Comparison of ENCODE assay signal across 8 cellular contexts in genomic region chr1:160539896-160540858, GRCh38.
DNase-seq lines count a peak whose midpoint lies in the region; ATAC-seq and TF ChIP-seq lines count a peak whose summit lies in the region.

No MANE protein-coding gene starts in this region.

- no peaks in the 10 kb centered on the region for H4K20me1 ChIP-seq in Loucy (ENCODE audit: insufficient read depth, low read length, poor library complexity, severe bottlenecking)

- no peaks in the 10 kb centered on the region for H3K9me2 ChIP-seq in Loucy (replicated peaks; ENCODE audit: low read depth, low read length)

- H2AFZ ChIP-seq in Loucy (ENCODE audit: low read length): no peak overlapping the region

- no peak for TF ChIP-seq CTCF in Loucy (conservative IDR thresholded peaks at IDR 0.05; ENCODE audit: low read length)

- peak overlapping the region; percentile 73 for H3K4me2 ChIP-seq in Loucy (ENCODE audit: low read depth, low read length, poor library complexity, severe bottlenecking)

- no peaks in the 10 kb centered on the region for H3K79me2 ChIP-seq in Loucy (ENCODE audit: insufficient read depth, low read length)

- H3K4me3 ChIP-seq in Loucy (ENCODE audit: low read length, poor library complexity, severe bottlenecking) (peak overlapping the region; percentile 49), mucosa of stomach (ENCODE audit: low read length) (peak overlapping the region; percentile 6)

- H3K36me3 ChIP-seq in Loucy (ENCODE audit: insufficient read depth, low read length) (no peaks in the 10 kb centered on the region), mucosa of stomach (ENCODE audit: control insufficient read depth, insufficient read depth, low read length) (no peaks in the 10 kb centered on the region)

- H3K9ac ChIP-seq in Loucy (ENCODE audit: low read depth, low read length, poor library complexity, severe bottlenecking): peak overlapping the region; percentile 72
- peak overlapping the region; percentile 48 for H3K9ac ChIP-seq in mucosa of stomach (ENCODE audit: low read length)

- peaks cover 26% of the 10 kb centered on the region for H3F3A ChIP-seq in Loucy (ENCODE audit: low read depth)

- H3K27me3 ChIP-seq in Loucy (ENCODE audit: insufficient read depth, low read length, poor library complexity, severe bottlenecking): no peaks in the 10 kb centered on the region
- no peaks in the 10 kb centered on the region for H3K27me3 ChIP-seq in mucosa of stomach (ENCODE audit: control insufficient read depth, insufficient read depth, low read length)

- ATAC-seq in GM18498 (IDR thresholded peaks at IDR 0.05; ENCODE audit: unreplicated experiment): peak; percentile 95
- peak; percentile 85 for ATAC-seq in GM21737 (IDR thresholded peaks at IDR 0.05; ENCODE audit: unreplicated experiment)

- peaks cover 56% of the 10 kb centered on the region for H3K4me1 ChIP-seq in Loucy (ENCODE audit: insufficient read depth, low read length, poor library complexity, severe bottlenecking)
- peaks cover 24% of the 10 kb centered on the region for H3K4me1 ChIP-seq in mucosa of stomach (ENCODE audit: control insufficient read depth, insufficient read depth, low read length)

- peaks cover 8% of the 10 kb centered on the region; the same call in 1 of the 2 replicates for H3K9me3 ChIP-seq in Loucy (ENCODE audit: insufficient read depth, low read depth, low read length)
- H3K9me3 ChIP-seq in mucosa of stomach (ENCODE audit: control insufficient read depth, low read length): no peaks in the 10 kb centered on the region

- peak; percentile 49 to 62 for DNase-seq in activated T-cell treated with anti-CD3 and anti-CD28 coated beads, Interleukin-2, amount 50 U/mL, for 48 hours
- DNase-seq in NCI-H1694 treated with DMSO at 0.1 percent for 48 hours (lab: John Stamatoyannopoulos, UW): no peak
- no peak for DNase-seq in middle frontal gyrus (ENCODE audit: extremely low spot score, low spot score)
- DNase-seq in superior temporal gyrus (ENCODE audit: extremely low spot score): no peak

Comparison
In these comparisons a context has a peak if more than half of its experiments do, and no peak if none do; other contexts are left out.
1. DNase-seq: peak in activated T-cell treated with anti-CD3 and anti-CD28 coated beads, Interleukin-2, amount 50 U/mL, for 48 hours (2 of 2); none in NCI-H1694 treated with DMSO at 0.1 percent for 48 hours (single experiment), middle frontal gyrus (single experiment) and superior temporal gyrus (single experiment).